14 cellular contexts compared by ENCODE assay signal in the genomic region with DNA sequence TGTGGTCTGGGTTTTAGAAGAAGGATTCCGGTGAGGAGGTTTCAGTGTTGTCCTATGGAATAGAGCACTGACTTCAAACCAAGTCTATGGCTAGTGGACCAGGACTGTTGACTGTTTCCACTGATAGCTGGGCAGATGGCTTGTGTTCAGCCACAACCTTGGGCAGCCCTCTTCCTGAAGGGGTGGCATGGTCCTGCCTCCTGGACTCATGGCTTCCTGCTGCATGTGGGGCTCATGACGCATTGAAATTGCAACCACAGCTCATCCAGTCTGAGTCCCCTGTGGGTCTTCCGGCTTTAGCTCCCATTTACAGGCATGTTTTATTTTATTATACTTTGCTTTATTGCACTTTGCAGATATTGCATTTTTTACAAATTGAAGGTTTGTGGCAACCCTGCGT.
"Had no signal": no experiment of that assay in that cellular context is flagged by ENCODE, and none has a peak within 500 bp of the region (broad histone marks: within the 10 kb centered on the region; RNA-seq: fewer than 3 reads in every experiment).

No MANE protein-coding gene starts in this region.

- H3K9me3 Mint-ChIP-seq: activated naive CD4-positive, alpha-beta T cell treated with anti-CD3 and anti-CD28 coated beads for 36 hours; endodermal cell had no signal

- DNase-seq: activated CD4-positive, alpha-beta T cell treated with anti-CD3 and anti-CD28 coated beads for 48 hours; activated CD8-positive, alpha-beta memory T cell treated with anti-CD3 and anti-CD28 coated beads for 24 hours; activated naive CD4-positive, alpha-beta T cell treated with anti-CD3 and anti-CD28 coated beads for 36 hours; amniotic stem cell; body of pancreas; dermis blood vessel endothelial cell; endodermal cell; left ventricle myocardium superior; mesenchymal stem cell; stimulated activated CD4-positive, alpha-beta T cell treated with anti-CD3 and anti-CD28 coated beads, Interleukin-4, amount 100 ng/mL, for 1 hour; stimulated activated CD8-positive, alpha-beta memory T cell treated with anti-CD3 and anti-CD28 coated beads, Interleukin-4, amount 100 ng/mL, for 48 hours; T-helper 2 cell; uterus; WERI-Rb-1 had no signal

- H3K27ac Mint-ChIP-seq: activated naive CD4-positive, alpha-beta T cell treated with anti-CD3 and anti-CD28 coated beads for 36 hours; endodermal cell had no signal

- H3K4me3 Mint-ChIP-seq: activated naive CD4-positive, alpha-beta T cell treated with anti-CD3 and anti-CD28 coated beads for 36 hours; endodermal cell had no signal

- ATAC-seq: body of pancreas, left ventricle myocardium superior had no signal
